In the genomic region with DNA sequence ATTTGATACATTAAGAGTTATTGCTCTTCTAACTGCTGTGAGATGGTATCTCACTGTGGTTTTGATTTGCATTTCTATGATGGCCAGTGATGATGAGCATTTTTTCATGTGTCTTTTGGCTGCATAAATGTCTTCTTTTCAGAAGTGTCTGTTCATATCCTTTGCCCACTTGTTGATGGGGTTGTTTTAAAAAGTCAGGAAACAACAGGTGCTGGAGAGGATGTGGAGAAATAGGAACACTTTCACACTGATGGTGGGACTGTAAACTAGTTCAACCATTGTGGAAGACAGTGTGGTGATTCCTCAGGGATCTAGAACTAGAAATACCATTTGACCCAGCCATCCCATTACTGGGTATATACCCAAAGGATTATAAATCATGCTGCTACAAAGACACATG, we compare ENCODE assay signal across 2 cellular contexts.
A peak's percentile ranks its signal among the peaks of the same experiment; 100 is the strongest.
DNase-seq lines count a peak whose midpoint lies in the region; ATAC-seq and TF ChIP-seq lines count a peak whose summit lies in the region.
"Not testable (repeated sequence)": the region's sequence is repeated elsewhere in the genome, so short reads cannot be mapped to it uniquely, and the experiment has no call there.

No MANE protein-coding gene starts in this region.

- POLR2A ChIA-PET in HEK293 (lab: Yijun Ruan, JAX) = not testable (repeated sequence)

- ATAC-seq in foreskin keratinocyte = peak; percentile 63

- not testable (repeated sequence) for TF ChIP-seq CTCF in HEK293 (tag by site-specific recombination; IDR thresholded peaks at IDR 0.05); foreskin keratinocyte (conservative IDR thresholded peaks at IDR 0.05)

- H3K9me3 ChIP-seq in HEK293 (ENCODE audit: control insufficient read depth, insufficient read depth, low read depth, low read length) = not testable (repeated sequence)

- not testable (repeated sequence) for H3K4me1 ChIP-seq in HEK293 (ENCODE audit: control insufficient read depth, insufficient read depth, low read length); foreskin keratinocyte

- CTCF ChIA-PET in HEK293 (lab: Yijun Ruan, JAX) = not testable (repeated sequence)

- not testable (repeated sequence) for H3K27me3 ChIP-seq in foreskin keratinocyte

- not testable (repeated sequence) for DNase-seq in foreskin keratinocyte

- not testable (repeated sequence) for H3K27ac ChIP-seq in HEK293 (ENCODE audit: extremely low read depth, low read depth, low read length); foreskin keratinocyte

- H3K4me3 ChIP-seq in HEK293 (ENCODE audit: low read depth, low read length) = not testable (repeated sequence)

- H3K36me3 ChIP-seq in HEK293 (ENCODE audit: control insufficient read depth in 2 of 2, insufficient read depth in 1 of 2, low read length in 2 of 2) = not testable (repeated sequence)

TF ChIP-seq in HEK293, 187 proteins besides CTCF, POLR2A, EP300 and RAD21:
- 0 out of 2 replicates have a peak, but pooled peaks have one; percentile 54 for TF ChIP-seq SCRT1 (tag by site-specific recombination; IDR thresholded peaks at IDR 0.05; ENCODE audit: borderline replicate concordance)
- peak; percentile 80 for TF ChIP-seq SCRT2 (tag by site-specific recombination; IDR thresholded peaks at IDR 0.05)
